In genomic region chr1:24351918-24352637, GRCh38 we compare ENCODE assay signal across 1 cellular context.
TF ChIP-seq lines count a peak whose summit lies in the region.

No MANE protein-coding gene starts in this region.

TF ChIP-seq in HEK293, 187 proteins besides CTCF, POLR2A, EP300 and RAD21 (continued from another document and continues in another):
- TF ChIP-seq ZNF518A (tag by site-specific recombination; conservative IDR thresholded peaks at IDR 0.05; ENCODE audit: low read depth) (no peak), PRDM1 (tag by site-specific recombination; IDR thresholded peaks at IDR 0.05) (no peak), ZNF169 (tag by site-specific recombination; IDR thresholded peaks at IDR 0.05) (no peak), ZNF48 (tag by site-specific recombination; IDR thresholded peaks at IDR 0.05) (no peak), KLF7 (tag by site-specific recombination; IDR thresholded peaks at IDR 0.05; ENCODE audit: borderline replicate concordance) (no peak), ZNF792 (tag by site-specific recombination; IDR thresholded peaks at IDR 0.05) (no peak), ZFP41 (tag by site-specific recombination; IDR thresholded peaks at IDR 0.05; ENCODE audit: borderline replicate concordance) (no peak), ZNF133 (tag by site-specific recombination; IDR thresholded peaks at IDR 0.05) (no peak), ZNF558 (tag by site-specific recombination; IDR thresholded peaks at IDR 0.05) (no peak), HOXC10 (CRISPR knock-in tag; IDR thresholded peaks at IDR 0.05) (no peak), ZBTB1 (tag by site-specific recombination; IDR thresholded peaks at IDR 0.05) (no peak), ZNF548 (tag by site-specific recombination; IDR thresholded peaks at IDR 0.05) (no peak), HOXA7 (CRISPR knock-in tag; IDR thresholded peaks at IDR 0.05; ENCODE audit: borderline replicate concordance) (no peak), ZXDB (tag by site-specific recombination; IDR thresholded peaks at IDR 0.05) (0 out of 2 replicates have a peak, but pooled peaks have one; percentile 20), ZNF202 (tag by site-specific recombination; IDR thresholded peaks at IDR 0.05; ENCODE audit: borderline replicate concordance) (no peak), ZNF175 (tag by site-specific recombination; IDR thresholded peaks at IDR 0.05) (no peak), KLF8 (tag by site-specific recombination; IDR thresholded peaks at IDR 0.05) (no peak), ZNF140 (tag by site-specific recombination; IDR thresholded peaks at IDR 0.05) (no peak), MYNN (tag by site-specific recombination; IDR thresholded peaks at IDR 0.05; ENCODE audit: borderline replicate concordance) (no peak), ZNF37A (tag by site-specific recombination; IDR thresholded peaks at IDR 0.05) (no peak), ZFP69B (tag by site-specific recombination; IDR thresholded peaks at IDR 0.05) (peak; percentile 52; the same call in 1 of the 2 replicates), ZSCAN23 (tag by site-specific recombination; IDR thresholded peaks at IDR 0.05) (no peak), ZFHX2 (tag by site-specific recombination; conservative IDR thresholded peaks at IDR 0.05) (0 out of 2 replicates have a peak, but pooled peaks have one; percentile 19), ZNF76 (tag by site-specific recombination; IDR thresholded peaks at IDR 0.05; ENCODE audit: borderline replicate concordance, low read depth) (no peak), ZNF660 (tag by site-specific recombination; IDR thresholded peaks at IDR 0.05) (peak; percentile 92), ZBTB21 (tag by site-specific recombination; IDR thresholded peaks at IDR 0.05) (no peak), ZNF776 (tag by site-specific recombination; IDR thresholded peaks at IDR 0.05; ENCODE audit: borderline replicate concordance) (no peak), SALL2 (tag by site-specific recombination; IDR thresholded peaks at IDR 0.05; ENCODE audit: borderline replicate concordance) (no peak), KLF10 (tag by site-specific recombination; IDR thresholded peaks at IDR 0.05) (0 out of 2 replicates have a peak, but pooled peaks have one; percentile 39), ZNF394 (tag by site-specific recombination; IDR thresholded peaks at IDR 0.05; ENCODE audit: borderline replicate concordance) (no peak), IKZF3 (tag by site-specific recombination; IDR thresholded peaks at IDR 0.05) (no peak), PRDM10 (tag by site-specific recombination; IDR thresholded peaks at IDR 0.05) (peak; percentile 87), ZBTB48 (tag by site-specific recombination; IDR thresholded peaks at IDR 0.05) (no peak), ZBTB17 (tag by site-specific recombination; IDR thresholded peaks at IDR 0.05) (no peak), ZNF768 (tag by site-specific recombination; IDR thresholded peaks at IDR 0.05) (no peak), ZSCAN18 (tag by site-specific recombination; IDR thresholded peaks at IDR 0.05) (no peak), ZNF777 (tag by site-specific recombination; IDR thresholded peaks at IDR 0.05; ENCODE audit: borderline replicate concordance) (no peak), OVOL3 (tag by site-specific recombination; IDR thresholded peaks at IDR 0.05) (no peak), ZNF2 (tag by site-specific recombination; IDR thresholded peaks at IDR 0.05) (no peak), ZNF501 (tag by site-specific recombination; IDR thresholded peaks at IDR 0.05) (no peak), KLF16 (tag by site-specific recombination; IDR thresholded peaks at IDR 0.05) (no peak), ZNF580 (tag by site-specific recombination; IDR thresholded peaks at IDR 0.05) (no peak), YY1 (tag by site-specific recombination; IDR thresholded peaks at IDR 0.05) (no peak), WT1 (tag by site-specific recombination; IDR thresholded peaks at IDR 0.05) (peak; percentile 71), ZNF704 (tag by site-specific recombination; IDR thresholded peaks at IDR 0.05) (no peak), MEIS1 (CRISPR knock-in tag; IDR thresholded peaks at IDR 0.05; ENCODE audit: borderline replicate concordance) (no peak)
- TF ChIP-seq, protein P1, sequence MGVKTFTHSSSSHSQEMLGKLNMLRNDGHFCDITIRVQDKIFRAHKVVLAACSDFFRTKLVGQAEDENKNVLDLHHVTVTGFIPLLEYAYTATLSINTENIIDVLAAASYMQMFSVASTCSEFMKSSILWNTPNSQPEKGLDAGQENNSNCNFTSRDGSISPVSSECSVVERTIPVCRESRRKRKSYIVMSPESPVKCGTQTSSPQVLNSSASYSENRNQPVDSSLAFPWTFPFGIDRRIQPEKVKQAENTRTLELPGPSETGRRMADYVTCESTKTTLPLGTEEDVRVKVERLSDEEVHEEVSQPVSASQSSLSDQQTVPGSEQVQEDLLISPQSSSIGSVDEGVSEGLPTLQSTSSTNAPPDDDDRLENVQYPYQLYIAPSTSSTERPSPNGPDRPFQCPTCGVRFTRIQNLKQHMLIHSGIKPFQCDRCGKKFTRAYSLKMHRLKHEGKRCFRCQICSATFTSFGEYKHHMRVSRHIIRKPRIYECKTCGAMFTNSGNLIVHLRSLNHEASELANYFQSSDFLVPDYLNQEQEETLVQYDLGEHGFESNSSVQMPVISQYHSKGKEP (tag by site-specific recombination; IDR thresholded peaks at IDR 0.05), result no peak; the same call in 1 of the 2 replicates
- TF ChIP-seq, protein P2, sequence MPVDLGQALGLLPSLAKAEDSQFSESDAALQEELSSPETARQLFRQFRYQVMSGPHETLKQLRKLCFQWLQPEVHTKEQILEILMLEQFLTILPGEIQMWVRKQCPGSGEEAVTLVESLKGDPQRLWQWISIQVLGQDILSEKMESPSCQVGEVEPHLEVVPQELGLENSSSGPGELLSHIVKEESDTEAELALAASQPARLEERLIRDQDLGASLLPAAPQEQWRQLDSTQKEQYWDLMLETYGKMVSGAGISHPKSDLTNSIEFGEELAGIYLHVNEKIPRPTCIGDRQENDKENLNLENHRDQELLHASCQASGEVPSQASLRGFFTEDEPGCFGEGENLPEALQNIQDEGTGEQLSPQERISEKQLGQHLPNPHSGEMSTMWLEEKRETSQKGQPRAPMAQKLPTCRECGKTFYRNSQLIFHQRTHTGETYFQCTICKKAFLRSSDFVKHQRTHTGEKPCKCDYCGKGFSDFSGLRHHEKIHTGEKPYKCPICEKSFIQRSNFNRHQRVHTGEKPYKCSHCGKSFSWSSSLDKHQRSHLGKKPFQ (tag by site-specific recombination; IDR thresholded peaks at IDR 0.05), result peak; percentile 97
- TF ChIP-seq, protein P3, sequence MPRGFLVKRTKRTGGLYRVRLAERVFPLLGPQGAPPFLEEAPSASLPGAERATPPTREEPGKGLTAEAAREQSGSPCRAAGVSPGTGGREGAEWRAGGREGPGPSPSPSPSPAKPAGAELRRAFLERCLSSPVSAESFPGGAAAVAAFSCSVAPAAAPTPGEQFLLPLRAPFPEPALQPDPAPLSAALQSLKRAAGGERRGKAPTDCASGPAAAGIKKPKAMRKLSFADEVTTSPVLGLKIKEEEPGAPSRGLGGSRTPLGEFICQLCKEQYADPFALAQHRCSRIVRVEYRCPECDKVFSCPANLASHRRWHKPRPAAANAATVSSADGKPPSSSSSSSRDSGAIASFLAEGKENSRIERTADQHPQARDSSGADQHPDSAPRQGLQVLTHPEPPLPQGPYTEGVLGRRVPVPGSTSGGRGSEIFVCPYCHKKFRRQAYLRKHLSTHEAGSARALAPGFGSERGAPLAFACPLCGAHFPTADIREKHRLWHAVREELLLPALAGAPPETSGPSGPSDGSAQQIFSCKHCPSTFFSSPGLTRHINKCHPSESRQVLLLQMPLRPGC (tag by site-specific recombination; IDR thresholded peaks at IDR 0.05), result no peak
- TF ChIP-seq, protein P4, sequence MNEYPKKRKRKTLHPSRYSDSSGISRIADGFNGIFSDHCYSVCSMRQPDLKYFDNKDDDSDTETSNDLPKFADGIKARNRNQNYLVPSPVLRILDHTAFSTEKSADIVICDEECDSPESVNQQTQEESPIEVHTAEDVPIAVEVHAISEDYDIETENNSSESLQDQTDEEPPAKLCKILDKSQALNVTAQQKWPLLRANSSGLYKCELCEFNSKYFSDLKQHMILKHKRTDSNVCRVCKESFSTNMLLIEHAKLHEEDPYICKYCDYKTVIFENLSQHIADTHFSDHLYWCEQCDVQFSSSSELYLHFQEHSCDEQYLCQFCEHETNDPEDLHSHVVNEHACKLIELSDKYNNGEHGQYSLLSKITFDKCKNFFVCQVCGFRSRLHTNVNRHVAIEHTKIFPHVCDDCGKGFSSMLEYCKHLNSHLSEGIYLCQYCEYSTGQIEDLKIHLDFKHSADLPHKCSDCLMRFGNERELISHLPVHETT (tag by site-specific recombination; IDR thresholded peaks at IDR 0.05), result no peak
